ENCODE assay signal across 7 cellular contexts in genomic region chr15:96356494-96357455, GRCh38. TPM values are rescaled to one million over a fixed set of nuclear protein-coding genes. Genes with fewer than 3 reads are reported as not detected.
DNase-seq lines count a peak whose midpoint lies in the region; FAIRE-seq and TF ChIP-seq lines count a peak whose summit lies in the region.

No MANE protein-coding gene starts in this region.

- DNase-seq in GM13976 (ENCODE audit: low spot score) (peak; percentile 82), HFF-Myc (ENCODE audit: extremely low read depth, low read depth) (peak; percentile 59), NB4 (ENCODE audit: low read depth) (peak; percentile 93), T1000 (lab: John Stamatoyannopoulos, UW) (peak; percentile 73), astrocyte of the spinal cord (ENCODE audit: low read depth, low spot score) (peak; percentile 88), small intestine (peak; percentile 71)

- H3K36me3 ChIP-seq in iPS-15b (ENCODE audit: control insufficient read depth, insufficient read depth, low read length) (no peaks in the 10 kb centered on the region), small intestine (ENCODE audit: control insufficient read depth in 2 of 2, insufficient read depth in 2 of 2, low read length in 2 of 2) (no peaks in the 10 kb centered on the region)

- 0 to 1% (median 1%) methylated on average over 51 to 67 of the region's 67 CpGs for WGBS in small intestine, 3 donors

- H3K4me1 ChIP-seq in iPS-15b (ENCODE audit: control insufficient read depth, insufficient read depth, low read length) (peaks cover 10% of the 10 kb centered on the region), small intestine (ENCODE audit: control insufficient read depth in 2 of 2, insufficient read depth in 1 of 2, low read depth in 1 of 2, low read length in 1 of 2) (peaks cover 2% of the 10 kb centered on the region in 2 donors)

- in situ Hi-C loops in GM13976 (cut with MboI; ENCODE audit: low sequenced_read_pairs, unreplicated experiment) (loop anchor here (25.0 kb wide), 1 partner anchor 881 kb away; no protein-coding TSS in a partner anchor), astrocyte of the spinal cord (cut with HindIII; ENCODE audit: low sequenced_read_pairs) (no loop called here)

- no peak for FAIRE-seq in small intestine (lab: Jason Lieb, UNC)

- peak overlapping the region; percentile 58 for H3K4me3 ChIP-seq in HFF-Myc (replicated peaks; ENCODE audit: low read depth, low read length)
- H3K4me3 ChIP-seq in NB4 (ENCODE audit: low read depth, low read length) = peak overlapping the region; percentile 73
- peak overlapping the region; percentile 59 for H3K4me3 ChIP-seq in astrocyte of the spinal cord (ENCODE audit: low read depth, low read length)
- H3K4me3 ChIP-seq in iPS-15b (ENCODE audit: low read depth, low read length) = peak overlapping the region; percentile 52
- H3K4me3 ChIP-seq in small intestine (ENCODE audit: low read depth in 1 of 2, low read length in 2 of 2) = peak overlapping the region; percentile 27 to 68

- TF ChIP-seq POLR2A in NB4 (IDR thresholded peaks at IDR 0.05; ENCODE audit: extremely low read depth, insufficient read length) = peak; percentile 42

- TF ChIP-seq CTCF in GM13976 (IDR thresholded peaks at IDR 0.05; ENCODE audit: borderline replicate concordance, control extremely low read depth, extremely low read depth, insufficient read depth, missing control alignments) (peak; percentile 87), HFF-Myc (IDR thresholded peaks at IDR 0.05; ENCODE audit: low read depth, low read length, missing control alignments) (peak; percentile 89), NB4 (IDR thresholded peaks at IDR 0.05; ENCODE audit: low read depth, low read length) (peak; percentile 71), astrocyte of the spinal cord (IDR thresholded peaks at IDR 0.05; ENCODE audit: low read depth, low read length) (peak; percentile 91)

- H3K27ac ChIP-seq in small intestine (ENCODE audit: low read depth in 1 of 2, low read length in 1 of 2) = peak overlapping the region in 1 of 2 donors; percentile 36

- H3K9ac ChIP-seq in iPS-15b (ENCODE audit: low read depth, low read length) = no peak overlapping the region

- peaks cover 96% of the 10 kb centered on the region for H3K27me3 ChIP-seq in iPS-15b (ENCODE audit: control insufficient read depth, insufficient read depth, low read length)
- peaks cover 19 to 35% of the 10 kb centered on the region in 2 donors for H3K27me3 ChIP-seq in small intestine (ENCODE audit: control insufficient read depth in 2 of 2, insufficient read depth in 2 of 2, low read length in 2 of 2)

- H3K9me3 ChIP-seq in iPS-15b (ENCODE audit: control insufficient read depth, insufficient read depth, low read length) (no peaks in the 10 kb centered on the region), small intestine (ENCODE audit: control insufficient read depth, low read depth) (no peaks in the 10 kb centered on the region)

RNA-seq across cellular contexts. Expression of gene NR2F2, which starts 26.3 kb away (rescaled TPM):
- polyA plus RNA-seq in small intestine = 10 to 100 TPM in 1 of 3 donors, 1 to 10 TPM in 2; 3.6 to 26.3 (median 4.9) TPM
